24 cellular contexts compared by ENCODE assay signal in the genomic region with DNA sequence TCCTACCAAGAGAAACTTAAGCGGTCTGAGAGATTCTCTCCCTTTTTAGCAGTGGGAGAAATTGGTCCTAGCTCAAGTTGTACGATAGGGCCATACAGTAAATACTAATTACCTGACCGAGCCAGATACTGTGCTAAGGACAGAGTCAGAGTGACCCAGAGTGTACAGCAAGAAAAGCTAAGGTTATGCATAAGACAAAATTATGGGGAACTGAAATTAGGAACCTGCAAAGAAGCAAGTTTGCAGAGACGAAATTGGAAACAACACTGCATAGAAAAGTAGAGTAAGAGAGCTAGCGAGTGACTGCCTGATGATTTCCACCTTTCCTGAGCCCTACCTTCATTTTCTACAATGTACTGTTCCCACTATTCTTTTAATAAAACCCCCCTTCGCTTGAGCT.
DNase-seq lines count a peak whose midpoint lies in the region; ATAC-seq and TF ChIP-seq lines count a peak whose summit lies in the region.
"Had no signal": no experiment of that assay in that cellular context is flagged by ENCODE, and none has a peak within 500 bp of the region (broad histone marks: within the 10 kb centered on the region; RNA-seq: fewer than 3 reads in every experiment).

No MANE protein-coding gene starts in this region.

- H4K20me1 ChIP-seq in neural progenitor cell (ENCODE audit: low read depth), result no peaks in the 10 kb centered on the region

- H3K9me3 Mint-ChIP-seq in osteocyte (ENCODE audit: unreplicated experiment) (no peaks in the 10 kb centered on the region), neural progenitor cell (no peaks in the 10 kb centered on the region), nephron progenitor cell (no peaks in the 10 kb centered on the region)
- H3K9me3 Mint-ChIP-seq: activated naive CD4-positive, alpha-beta T cell treated with anti-CD3 and anti-CD28 coated beads, Interleukin-2, amount 50 U/mL, for 72 hours; stimulated activated naive CD8-positive, alpha-beta T cell treated with anti-CD3 and anti-CD28 coated beads, Interleukin-15, Interleukin-2, amounts not matched to agents 100 ng/mL and 50 ng/mL, for 24 hours had no signal

- H3K36me3 ChIP-seq in gastroesophageal sphincter (no peaks in the 10 kb centered on the region), neural progenitor cell (no peaks in the 10 kb centered on the region)
- H3K36me3 ChIP-seq: ascending aorta, transverse colon had no signal

- DNase-seq in osteocyte (ENCODE audit: extremely low spot score, unreplicated experiment) (no peak), neural progenitor cell (ENCODE audit: low spot score) (no peak), nephron progenitor cell (no peak)
- DNase-seq: CD8-positive, alpha-beta memory T cell; central memory CD4-positive, alpha-beta T cell; DMS79; dorsolateral prefrontal cortex; foreskin fibroblast; HCEC 1CT; KBM-7; NCI-H2227 treated with DMSO at 0.1 percent for 48 hours; SK-N-SH; stimulated activated CD4-positive, alpha-beta T cell treated with anti-CD3 and anti-CD28 coated beads, Interleukin-4, amount 100 ng/mL, for 1 hour; T1000; transverse colon had no signal

- H3K27me3 Mint-ChIP-seq in osteocyte (ENCODE audit: unreplicated experiment) (peaks cover 5% of the 10 kb centered on the region), neural progenitor cell (ENCODE audit: insufficient read depth, low read depth) (peaks cover 6% of the 10 kb centered on the region), nephron progenitor cell (ENCODE audit: low read depth, poor library complexity) (peaks cover 3% of the 10 kb centered on the region)
- H3K27me3 Mint-ChIP-seq: CD8-positive, alpha-beta memory T cell; stimulated activated naive CD8-positive, alpha-beta T cell treated with anti-CD3 and anti-CD28 coated beads, Interleukin-15, Interleukin-2, amounts not matched to agents 100 ng/mL and 50 ng/mL, for 24 hours had no signal

- H3K4me3 Mint-ChIP-seq in osteocyte (ENCODE audit: unreplicated experiment), result no peak overlapping the region
- no peak overlapping the region for H3K4me3 Mint-ChIP-seq in neural progenitor cell
- no peak overlapping the region for H3K4me3 Mint-ChIP-seq in nephron progenitor cell
- H3K4me3 Mint-ChIP-seq: CD8-positive, alpha-beta memory T cell; stimulated activated naive CD8-positive, alpha-beta T cell treated with anti-CD3 and anti-CD28 coated beads, Interleukin-15, Interleukin-2, amounts not matched to agents 100 ng/mL and 50 ng/mL, for 24 hours had no signal

- no peaks in the 10 kb centered on the region for H3K27me3 ChIP-seq in gastroesophageal sphincter
- no peaks in the 10 kb centered on the region for H3K27me3 ChIP-seq in neural progenitor cell
- H3K27me3 ChIP-seq: ascending aorta, dorsolateral prefrontal cortex, transverse colon had no signal

- peaks cover 0 to 47% (median 7%) of the 10 kb centered on the region in 3 donors for H3K4me1 ChIP-seq in gastroesophageal sphincter
- H3K4me1 ChIP-seq in neural progenitor cell, result peaks cover 29% of the 10 kb centered on the region
- H3K4me1 ChIP-seq: ascending aorta, transverse colon had no signal

- no peak overlapping the region for H3K4me2 ChIP-seq in neural progenitor cell
- H3K4me2 ChIP-seq: SK-N-SH, smooth muscle cell had no signal

- H3F3A ChIP-seq in neural progenitor cell (ENCODE audit: low read depth), result no peaks in the 10 kb centered on the region

- peak overlapping the region; percentile 10 to 14 for H3K4me3 ChIP-seq in gastroesophageal sphincter
- no peak overlapping the region for H3K4me3 ChIP-seq in neural progenitor cell
- H3K4me3 ChIP-seq: ascending aorta, dorsolateral prefrontal cortex, smooth muscle cell, transverse colon had no signal

- H3K9me3 ChIP-seq in gastroesophageal sphincter (no peaks in the 10 kb centered on the region), neural progenitor cell (ENCODE audit: low read depth) (no peaks in the 10 kb centered on the region)
- H3K9me3 ChIP-seq: ascending aorta, SK-N-SH, transverse colon had no signal

- no peak for TF ChIP-seq POLR2A in gastroesophageal sphincter (IDR thresholded peaks at IDR 0.05)

- no peak for TF ChIP-seq EP300 in gastroesophageal sphincter (IDR thresholded peaks at IDR 0.05)

- no peak for TF ChIP-seq CTCF in gastroesophageal sphincter (IDR thresholded peaks at IDR 0.05)
- TF ChIP-seq CTCF in osteocyte (IDR thresholded peaks at IDR 0.05), result no peak
- TF ChIP-seq CTCF in neural progenitor cell (IDR thresholded peaks at IDR 0.05), result no peak
- TF ChIP-seq CTCF in nephron progenitor cell (IDR thresholded peaks at IDR 0.05), result no peak

- H3K27ac Mint-ChIP-seq in osteocyte (ENCODE audit: unreplicated experiment), result no peak overlapping the region
- no peak overlapping the region for H3K27ac Mint-ChIP-seq in neural progenitor cell
- no peak overlapping the region for H3K27ac Mint-ChIP-seq in nephron progenitor cell
- H3K27ac Mint-ChIP-seq: activated naive CD4-positive, alpha-beta T cell treated with anti-CD3 and anti-CD28 coated beads, Interleukin-2, amount 50 U/mL, for 72 hours; CD8-positive, alpha-beta memory T cell; stimulated activated naive CD8-positive, alpha-beta T cell treated with anti-CD3 and anti-CD28 coated beads, Interleukin-15, Interleukin-2, amounts not matched to agents 100 ng/mL and 50 ng/mL, for 24 hours had no signal

- H3K9ac ChIP-seq in neural progenitor cell, result no peak overlapping the region
- H3K9ac ChIP-seq: SK-N-SH had no signal

- 27 to 36% methylated on average over 5 to 6 of the region's 6 CpGs for WGBS in gastroesophageal sphincter (ENCODE audit: low coverage in 1 of 2), 2 donors

- H3K36me3 Mint-ChIP-seq in osteocyte (ENCODE audit: unreplicated experiment) (no peaks in the 10 kb centered on the region), neural progenitor cell (no peaks in the 10 kb centered on the region), nephron progenitor cell (ENCODE audit: low read depth) (no peaks in the 10 kb centered on the region)
- H3K36me3 Mint-ChIP-seq: activated naive CD4-positive, alpha-beta T cell treated with anti-CD3 and anti-CD28 coated beads, Interleukin-2, amount 50 U/mL, for 72 hours; CD8-positive, alpha-beta memory T cell had no signal

- peak overlapping the region; percentile 60 to 68 (median 64) for H3K27ac ChIP-seq in gastroesophageal sphincter
- H3K27ac ChIP-seq in neural progenitor cell, result no peak overlapping the region
- H3K27ac ChIP-seq: ascending aorta, dorsolateral prefrontal cortex, epithelial cell of prostate, transverse colon had no signal

- H3K4me1 Mint-ChIP-seq in osteocyte (ENCODE audit: unreplicated experiment), result no peaks in the 10 kb centered on the region
- H3K4me1 Mint-ChIP-seq in neural progenitor cell, result peaks cover 5% of the 10 kb centered on the region
- H3K4me1 Mint-ChIP-seq in nephron progenitor cell, result no peaks in the 10 kb centered on the region
- H3K4me1 Mint-ChIP-seq: CD8-positive, alpha-beta memory T cell had no signal

- no peaks in the 10 kb centered on the region for H3K79me2 ChIP-seq in neural progenitor cell (ENCODE audit: low read depth)

- peak; percentile 75 for ATAC-seq in GM18907 (IDR thresholded peaks at IDR 0.05; ENCODE audit: unreplicated experiment)
- ATAC-seq in GM21619 (IDR thresholded peaks at IDR 0.05; ENCODE audit: unreplicated experiment), result peak; percentile 77
- ATAC-seq in HG03565 (IDR thresholded peaks at IDR 0.05; ENCODE audit: unreplicated experiment), result peak; percentile 58
- ATAC-seq in gastroesophageal sphincter, result no peak
- ATAC-seq: activated naive CD4-positive, alpha-beta T cell treated with anti-CD3 and anti-CD28 coated beads, Interleukin-2, amount 50 U/mL, for 72 hours had no signal

- no peak overlapping the region for H2AFZ ChIP-seq in neural progenitor cell (replicated peaks)
